16 cellular contexts compared by ENCODE assay signal in the genomic region with DNA sequence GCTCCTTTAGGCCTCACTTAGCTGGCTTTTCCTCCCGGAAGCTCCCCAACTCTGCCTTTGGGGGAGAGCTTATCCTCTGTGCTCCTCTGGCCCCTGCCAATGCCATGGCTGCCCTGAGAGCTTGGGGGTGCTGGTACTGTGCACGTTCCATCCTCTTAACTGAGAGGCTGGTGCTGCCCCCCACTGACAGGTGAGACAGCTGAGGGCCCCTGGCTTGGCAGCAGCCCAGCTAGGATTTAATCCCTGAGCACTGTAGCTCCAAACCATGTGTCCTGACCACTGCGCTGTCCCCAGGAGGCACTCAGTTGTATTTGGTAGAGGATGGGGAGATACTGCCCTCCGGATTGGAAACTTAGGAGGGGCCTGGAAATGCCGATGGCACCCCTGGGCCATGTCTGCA.
"Had no signal": no experiment of that assay in that cellular context is flagged by ENCODE, and none has a peak within 500 bp of the region (broad histone marks: within the 10 kb centered on the region; RNA-seq: fewer than 3 reads in every experiment).

No MANE protein-coding gene starts in this region.

- H3K9me3 ChIP-seq: pancreas, thyroid gland had no signal

- H3K27me3 ChIP-seq: brain microvascular endothelial cell, pancreas, thyroid gland had no signal

- H3K4me1 ChIP-seq: pancreas had no signal

- DNase-seq: activated B cell treated with CpG ODN at 0.5 μM for 24 hours; activated CD4-positive, alpha-beta T cell treated with anti-CD3 and anti-CD28 coated beads for 48 hours; activated CD8-positive, alpha-beta memory T cell treated with anti-CD3 and anti-CD28 coated beads, Interleukin-2, amount 50 U/mL, for 4 hours; activated CD8-positive, alpha-beta T cell treated with anti-CD3 and anti-CD28 coated beads, Interleukin-2, amount 10 ng/mL, durations not matched to agents 7 days and 5 days; activated gamma-delta T cell treated with Interleukin-2 at 50 U/mL for 16 hours; activated T-cell treated with anti-CD3 and anti-CD28 coated beads, Interleukin-2, amount 50 U/mL, for 72 hours; amniotic stem cell; brain microvascular endothelial cell; effector memory CD4-positive, alpha-beta T cell; foreskin melanocyte; pancreas; stimulated activated CD4-positive, alpha-beta T cell treated with anti-CD3 and anti-CD28 coated beads, Interleukin-12 subunit alpha, Interleukin-12 subunit beta, amount 100 ng/mL, for 4 hours; stimulated activated CD4-positive, alpha-beta T cell treated with anti-CD3 and anti-CD28 coated beads, Interleukin-2, amount 100 ng/mL, for 24 hours; T-helper 2 cell; thyroid gland had no signal

- H3K27ac ChIP-seq: brain microvascular endothelial cell, epithelial cell of prostate, pancreas, thyroid gland had no signal

- H3K4me3 ChIP-seq: pancreas, thyroid gland had no signal
